In genomic region chr2:100562613-100563406, GRCh38 we compare ENCODE assay signal across 1 cellular context.
TF ChIP-seq lines count a peak whose summit lies in the region.

Gene PDCL3, plus strand, starts transcription at chr2:100562993. Its CDS starts 75 bp downstream, at chr2:100563068.

TF ChIP-seq in WTC11, 78 proteins besides CTCF, POLR2A, EP300 and RAD21 (continued from another document):
- TF ChIP-seq PRDM15 (CRISPR knock-in tag; IDR thresholded peaks at IDR 0.05) (no peak), TEAD1 (CRISPR knock-in tag; IDR thresholded peaks at IDR 0.05) (peak; percentile 26; the same call in 1 of the 2 replicates), FOXP1 (CRISPR knock-in tag; IDR thresholded peaks at IDR 0.05; ENCODE audit: borderline replicate concordance) (peak; percentile 15; the same call in 1 of the 2 replicates), E2F4 (CRISPR knock-in tag; IDR thresholded peaks at IDR 0.05; ENCODE audit: borderline replicate concordance, low read depth) (no peak), CREB1 (CRISPR knock-in tag; IDR thresholded peaks at IDR 0.05) (no peak), CBFB (CRISPR knock-in tag; IDR thresholded peaks at IDR 0.05; ENCODE audit: low read depth) (no peak; the same call in 1 of the 2 replicates), ERG (CRISPR knock-in tag; IDR thresholded peaks at IDR 0.05) (no peak), JUN (CRISPR knock-in tag; IDR thresholded peaks at IDR 0.05) (0 out of 2 replicates have a peak, but pooled peaks have one; percentile 54), RORB (CRISPR knock-in tag; IDR thresholded peaks at IDR 0.05) (no peak), ZNF396 (CRISPR knock-in tag; IDR thresholded peaks at IDR 0.05; ENCODE audit: borderline replicate concordance) (no peak), ATF1 (CRISPR knock-in tag; IDR thresholded peaks at IDR 0.05) (no peak), TCF7 (CRISPR knock-in tag; IDR thresholded peaks at IDR 0.05; ENCODE audit: low read depth) (no peak), MLX (CRISPR knock-in tag; IDR thresholded peaks at IDR 0.05) (no peak), NR3C1 (CRISPR knock-in tag; conservative IDR thresholded peaks at IDR 0.05; ENCODE audit: low read depth) (no peak), CREM (CRISPR knock-in tag; IDR thresholded peaks at IDR 0.05) (peak; percentile 80), PRRX2 (CRISPR knock-in tag; IDR thresholded peaks at IDR 0.05) (no peak), NR2C2 (CRISPR knock-in tag; IDR thresholded peaks at IDR 0.05) (no peak), EMX1 (CRISPR knock-in tag; IDR thresholded peaks at IDR 0.05) (no peak), ZMAT4 (CRISPR knock-in tag; IDR thresholded peaks at IDR 0.05) (no peak), STAT6 (CRISPR knock-in tag; conservative IDR thresholded peaks at IDR 0.05; ENCODE audit: low read depth) (no peak), E2F5 (CRISPR knock-in tag; IDR thresholded peaks at IDR 0.05) (peak; percentile 49; the same call in 1 of the 2 replicates), ZNF121 (CRISPR knock-in tag; IDR thresholded peaks at IDR 0.05) (no peak), MAX (CRISPR knock-in tag; IDR thresholded peaks at IDR 0.05) (peak; percentile 76), FOXP4 (CRISPR knock-in tag; IDR thresholded peaks at IDR 0.05) (peak; percentile 47; the same call in 1 of the 2 replicates), ZBTB43 (CRISPR knock-in tag; IDR thresholded peaks at IDR 0.05) (no peak), USF1 (CRISPR knock-in tag; IDR thresholded peaks at IDR 0.05) (0 out of 2 replicates have a peak, but pooled peaks have one; percentile 27), ZNF219 (CRISPR knock-in tag; IDR thresholded peaks at IDR 0.05; ENCODE audit: borderline replicate concordance) (no peak), ZNF425 (CRISPR knock-in tag; conservative IDR thresholded peaks at IDR 0.05) (no peak), ZNF281 (CRISPR knock-in tag; IDR thresholded peaks at IDR 0.05) (no peak), ESRRA (CRISPR knock-in tag; IDR thresholded peaks at IDR 0.05; ENCODE audit: borderline replicate concordance) (no peak), SMAD3 (CRISPR knock-in tag; IDR thresholded peaks at IDR 0.05; ENCODE audit: borderline replicate concordance) (no peak), NFE2L1 (CRISPR knock-in tag; IDR thresholded peaks at IDR 0.05) (no peak; the same call in 1 of the 2 replicates)
